Comparison of ENCODE assay signal across 11 cellular contexts in genomic region chr3:137709011-137709601, GRCh38. TPM values are rescaled to one million over a fixed set of nuclear protein-coding genes. Genes with fewer than 3 reads are reported as not detected.
A peak's percentile ranks its signal among the peaks of the same experiment; 100 is the strongest.
DNase-seq lines count a peak whose midpoint lies in the region; ATAC-seq and TF ChIP-seq lines count a peak whose summit lies in the region.
"Had no signal": no experiment of that assay in that cellular context is flagged by ENCODE, and none has a peak within 500 bp of the region (broad histone marks: within the 10 kb centered on the region; RNA-seq: fewer than 3 reads in every experiment).

No MANE protein-coding gene starts in this region.

- no peak for TF ChIP-seq POLR2A in suprapubic skin (IDR thresholded peaks at IDR 0.05)

- no peaks in the 10 kb centered on the region for H3K4me1 ChIP-seq in Caco-2
- H3K4me1 ChIP-seq in GM23248 (ENCODE audit: insufficient read depth) = no peaks in the 10 kb centered on the region
- H3K4me1 ChIP-seq in Panc1 (ENCODE audit: control insufficient read depth, insufficient read depth, low read length) = no peaks in the 10 kb centered on the region
- H3K4me1 ChIP-seq in suprapubic skin = no peaks in the 10 kb centered on the region

- H3K4me2 ChIP-seq in GM23248 (ENCODE audit: unreplicated experiment) = no peak overlapping the region

- no peaks in the 10 kb centered on the region for H3K4me1 Mint-ChIP-seq in Caco-2 (ENCODE audit: low read depth, unreplicated experiment)

- no peaks in the 10 kb centered on the region for H3K79me2 ChIP-seq in GM23248 (ENCODE audit: insufficient read depth)

- CTCF ChIA-PET in Caco-2 (lab: Charles Lee) = interaction anchor here (0.8 kb wide), 1 partner anchor 84 kb away, joined by 5 read pairs; no protein-coding TSS in a partner anchor
- CTCF ChIA-PET in Panc1 (lab: Charles Lee) = interaction anchor here (0.8 kb wide), 1 partner anchor 235 kb away, joined by 3 read pairs; no protein-coding TSS in a partner anchor

- no peak for ATAC-seq in Panc1
- no peak for ATAC-seq in HG03108 (IDR thresholded peaks at IDR 0.05; ENCODE audit: unreplicated experiment)

- peaks cover 14% of the 10 kb centered on the region for H3K27me3 Mint-ChIP-seq in Caco-2 (ENCODE audit: insufficient read depth, unreplicated experiment)

- no peak overlapping the region for H3K4me3 Mint-ChIP-seq in Caco-2 (ENCODE audit: unreplicated experiment)

- no peak for TF ChIP-seq EP300 in suprapubic skin (IDR thresholded peaks at IDR 0.05)

- H2AFZ ChIP-seq in GM23248 = no peak overlapping the region

- TF ChIP-seq CTCF in Caco-2 (IDR thresholded peaks at IDR 0.05; ENCODE audit: insufficient read depth in 1 of 2, low read depth in 1 of 2, low read length in 1 of 2, severe bottlenecking in 1 of 2, unreplicated experiment in 1 of 2) (peak; percentile 42 to 58), Panc1 (IDR thresholded peaks at IDR 0.05) (peak; percentile 61), suprapubic skin (IDR thresholded peaks at IDR 0.05) (peak in 1 of 2 donors; percentile 14)

- intact Hi-C loops in Caco-2 (cut with micrococcal nuclease; ENCODE audit: unreplicated experiment) = loop anchor here (1.0 to 5.0 kb wide), 3 partner anchors 83 to 343 kb away; no protein-coding TSS in a partner anchor
- intact Hi-C loops in Panc1 (cut with micrococcal nuclease; ENCODE audit: unreplicated experiment) = loop anchor here (5.0 kb wide), 1 partner anchor 238 kb away; no protein-coding TSS in a partner anchor

- no peak overlapping the region for H3K27ac Mint-ChIP-seq in Caco-2 (ENCODE audit: unreplicated experiment)

- H3K36me3 ChIP-seq in Caco-2 (ENCODE audit: control insufficient read depth, insufficient read depth, low read length) (no peaks in the 10 kb centered on the region), GM23248 (ENCODE audit: low read depth) (no peaks in the 10 kb centered on the region), Panc1 (ENCODE audit: control insufficient read depth, insufficient read depth, low read length) (no peaks in the 10 kb centered on the region), suprapubic skin (no peaks in the 10 kb centered on the region)

- no peak overlapping the region for H3K4me3 ChIP-seq in Caco-2 (ENCODE audit: low read depth, low read length)
- no peak overlapping the region for H3K4me3 ChIP-seq in GM23248
- no peak overlapping the region for H3K4me3 ChIP-seq in Panc1 (ENCODE audit: low read depth in 2 of 2, low read length in 2 of 2)
- no peak overlapping the region for H3K4me3 ChIP-seq in suprapubic skin

- H3K9me2 ChIP-seq in GM23248 (ENCODE audit: insufficient read depth) = no peaks in the 10 kb centered on the region

- H3K9me3 Mint-ChIP-seq in Caco-2 (ENCODE audit: unreplicated experiment) = no peaks in the 10 kb centered on the region

- peak in 1 of 2 experiments; percentile 9 for DNase-seq in Caco-2
- peak; percentile 5 for DNase-seq in GM23248
- DNase-seq in Panc1 (ENCODE audit: low read depth, low spot score) = no peak
- peak; percentile 74 for DNase-seq in iPS-NIHi11 (ENCODE audit: low spot score)
- DNase-seq in cerebellum (ENCODE audit: low spot score) = no peak
- DNase-seq in suprapubic skin (ENCODE audit: low spot score in 2 of 2) = no peak
- DNase-seq in amygdala (lab: John Stamatoyannopoulos, UW) = no peak
- DNase-seq: NCI-H1436; stimulated activated CD4-positive, alpha-beta T cell treated with anti-CD3 and anti-CD28 coated beads, Interleukin-2, amount 100 ng/mL, for 24 hours had no signal

- WGBS in GM23248 (ENCODE audit: low coverage in 1 of 2, low lambda C conversion rate in 2 of 2, missing lambda C conversion rate in 2 of 2), 2 experiments = 1 to 2% methylated on average over 3 of the region's 3 CpGs
- 3% methylated on average over 3 of the region's 3 CpGs for WGBS in suprapubic skin

- no TSS peak for BruUV-seq in Caco-2 (replicated peaks; lab: Mats Ljungman, UMichigan)
- no TSS peak for BruUV-seq in Panc1 (replicated peaks; lab: Mats Ljungman, UMichigan)

- POLR2A ChIA-PET in Caco-2 (lab: Charles Lee) = no interaction called here
- POLR2A ChIA-PET in Panc1 (lab: Charles Lee) = no interaction called here

- H3K9me3 ChIP-seq in Caco-2 (no peaks in the 10 kb centered on the region), GM23248 (ENCODE audit: low read depth) (no peaks in the 10 kb centered on the region), Panc1 (ENCODE audit: control insufficient read depth, insufficient read depth, low read depth, low read length) (no peaks in the 10 kb centered on the region), suprapubic skin (peaks cover 2% of the 10 kb centered on the region)

- no peaks in the 10 kb centered on the region for H3F3A ChIP-seq in GM23248 (ENCODE audit: insufficient read depth)

- in situ Hi-C loops in GM23248 (cut with MboI) = no loop called here
- in situ Hi-C loops in Panc1 (cut with HindIII; ENCODE audit: low pct_unique_long_range_greater_than_20kb, low sequenced_read_pairs) = no loop called here

- no peaks in the 10 kb centered on the region for H3K36me3 Mint-ChIP-seq in Caco-2 (ENCODE audit: insufficient read depth, unreplicated experiment)

- no peak overlapping the region for H3K9ac ChIP-seq in GM23248

- H3K27ac ChIP-seq in GM23248 (no peak overlapping the region), Panc1 (ENCODE audit: low read length) (no peak overlapping the region), suprapubic skin (no peak overlapping the region)

- H3K27me3 ChIP-seq in Caco-2 (replicated peaks; ENCODE audit: control insufficient read depth, insufficient read depth, low read length) (no peaks in the 10 kb centered on the region), GM23248 (replicated peaks; ENCODE audit: insufficient read depth) (no peaks in the 10 kb centered on the region), Panc1 (ENCODE audit: control insufficient read depth, insufficient read depth, low read length) (no peaks in the 10 kb centered on the region), suprapubic skin (no peaks in the 10 kb centered on the region)

- H4K20me1 ChIP-seq in GM23248 (ENCODE audit: insufficient read depth) = no peaks in the 10 kb centered on the region

RNA-seq across cellular contexts. Expression of gene SOX14, which starts 55.0 kb away (rescaled TPM):
- total RNA-seq in Caco-2 (2022) (not detected in 2 replicates), Panc1 (2021; ENCODE audit: unreplicated experiment) (not detected), cerebellum (0.73 TPM), suprapubic skin (not detected)
- total RNA-seq in GM23248 (2014; rRNA removed; shearing (Covaris generic)) = not detected in 2 replicates
- not detected in 2 replicates for polyA plus RNA-seq in GM23248 (2016; fragmentation: Nextera tagmentation; extraction: Ambion mirVana)
- polyA plus RNA-seq in Panc1 (2012; ENCODE audit: insufficient read length) = not detected
- total RNA-seq: G401 had no signal

Comparison
In these comparisons a context has a peak if more than half of its experiments do, and no peak if none do; other contexts are left out.
1. DNase-seq: peak in GM23248 (single experiment) and iPS-NIHi11 (single experiment); none in Panc1 (single experiment), cerebellum (single experiment), suprapubic skin (0 of 2) and amygdala (0 of 56).